ENCODE assay signal across 39 cellular contexts in the genomic region with DNA sequence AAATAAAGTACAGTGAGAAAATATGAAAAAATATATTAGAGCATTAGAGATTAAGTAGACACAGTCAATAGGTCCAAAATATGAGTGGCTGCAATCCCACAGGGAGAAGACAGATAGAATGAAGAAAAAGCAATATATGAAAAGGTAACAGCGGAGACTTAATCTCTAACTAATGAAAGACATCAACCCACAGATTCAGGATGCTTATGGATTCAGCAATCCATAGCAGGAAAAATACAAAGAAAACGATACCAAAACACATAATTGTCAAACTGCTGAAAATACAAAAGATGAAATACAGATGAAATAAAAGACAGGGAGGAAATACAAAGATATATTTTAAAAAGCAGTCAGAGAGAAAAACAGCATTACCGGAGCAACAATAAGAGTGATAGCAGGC. TPM values are rescaled to one million over a fixed set of nuclear protein-coding genes. Genes with fewer than 3 reads are reported as not detected.
"Had no signal": no experiment of that assay in that cellular context is flagged by ENCODE, and none has a peak within 500 bp of the region (broad histone marks: within the 10 kb centered on the region; RNA-seq: fewer than 3 reads in every experiment).

No MANE protein-coding gene starts in this region.

- DNase-seq: activated effector memory CD4-positive, alpha-beta T cell treated with anti-CD3 and anti-CD28 coated beads, Interleukin-2, amount 50 U/mL, for 16 hours; activated effector memory CD4-positive, alpha-beta T cell treated with Interleukin-2 at 50 U/mL for 16 hours; activated gamma-delta T cell; activated gamma-delta T cell treated with Interleukin-2 at 50 U/mL for 16 hours; activated naive CD4-positive, alpha-beta T cell; activated naive CD4-positive, alpha-beta T cell treated with anti-CD3 and anti-CD28 coated beads for 36 hours; activated naive CD4-positive, alpha-beta T cell treated with anti-CD3 and anti-CD28 coated beads, Interleukin-2, amount 10 ng/mL, durations not matched to agents 7 days and 5 days; activated naive CD4-positive, alpha-beta T cell treated with anti-CD3 and anti-CD28 coated beads, Interleukin-2, amount 50 U/mL, for 16 hours; activated naive CD4-positive, alpha-beta T cell treated with Interleukin-2 at 50 U/mL for 16 hours; activated naive CD8-positive, alpha-beta T cell treated with anti-CD3 and anti-CD28 coated beads for 36 hours; activated naive CD8-positive, alpha-beta T cell treated with anti-CD3 and anti-CD28 coated beads, Interleukin-2, amount 10 ng/mL, durations not matched to agents 7 days and 5 days; activated naive CD8-positive, alpha-beta T cell treated with anti-CD3 and anti-CD28 coated beads, Interleukin-2, amount 50 U/mL, for 24 hours; activated T-cell treated with anti-CD3 and anti-CD28 coated beads, Interleukin-2, amount 50 U/mL, for 24 hours; activated T-cell treated with anti-CD3 and anti-CD28 coated beads, Interleukin-2, amount 50 U/mL, for 4 hours; activated T-cell treated with anti-CD3 and anti-CD28 coated beads, Interleukin-2, amount 50 U/mL, for 48 hours; activated T-cell treated with anti-CD3 and anti-CD28 coated beads, Interleukin-2, amount 50 U/mL, for 72 hours; adrenal gland; amniotic stem cell; amygdala; anterior cingulate cortex; aorta; body of pancreas; brain microvascular endothelial cell; caudate nucleus; central memory CD4-positive, alpha-beta T cell; cerebellar nuclear complex had no signal

- H3K4me3 ChIP-seq: adrenal gland, ascending aorta, body of pancreas, breast epithelium, cardiac muscle cell had no signal

- H3K4me3 Mint-ChIP-seq: activated naive CD4-positive, alpha-beta T cell treated with anti-CD3 and anti-CD28 coated beads for 36 hours; activated naive CD4-positive, alpha-beta T cell treated with anti-CD3 and anti-CD28 coated beads, Interleukin-2, amount 10 ng/mL, durations not matched to agents 7 days and 5 days; activated naive CD4-positive, alpha-beta T cell treated with anti-CD3 and anti-CD28 coated beads, Interleukin-2, amount 50 U/mL, for 24 hours; activated naive CD8-positive, alpha-beta T cell; activated naive CD8-positive, alpha-beta T cell treated with anti-CD3 and anti-CD28 coated beads for 36 hours; activated naive CD8-positive, alpha-beta T cell treated with anti-CD3 and anti-CD28 coated beads, Interleukin-2, amount 10 ng/mL, durations not matched to agents 7 days and 5 days; activated naive CD8-positive, alpha-beta T cell treated with anti-CD3 and anti-CD28 coated beads, Interleukin-2, amount 50 U/mL, for 24 hours; activated T-cell treated with anti-CD3 and anti-CD28 coated beads, Interleukin-2, amount 50 U/mL, for 24 hours; activated T-cell treated with anti-CD3 and anti-CD28 coated beads, Interleukin-2, amount 50 U/mL, for 4 hours; activated T-cell treated with anti-CD3 and anti-CD28 coated beads, Interleukin-2, amount 50 U/mL, for 72 hours; activated T-helper 1 cell treated with anti-CD3 and anti-CD28 coated beads, Interleukin-12 subunit alpha, Interleukin-12 subunit beta, Interleukin-2, Interleukin-4 antibody, amounts not matched to agents 30 ng/mL and 10 ng/mL and 1 ng/mL, durations not matched to agents 14 hours and 24 hours and 36 hours; activated T-helper 17 cell treated with anti-CD3 and anti-CD28 coated beads, Interleukin-2, amount 50 U/mL, for 72 hours; brain; central memory CD8-positive, alpha-beta T cell had no signal

- H3K9me3 ChIP-seq: adrenal gland, breast epithelium had no signal

- H3K27ac ChIP-seq: adrenal gland, ascending aorta, body of pancreas, brain microvascular endothelial cell, breast epithelium had no signal

- H3K27ac Mint-ChIP-seq: activated naive CD4-positive, alpha-beta T cell treated with anti-CD3 and anti-CD28 coated beads for 36 hours; activated naive CD4-positive, alpha-beta T cell treated with anti-CD3 and anti-CD28 coated beads, Interleukin-2, amount 10 ng/mL, durations not matched to agents 7 days and 5 days; activated naive CD4-positive, alpha-beta T cell treated with anti-CD3 and anti-CD28 coated beads, Interleukin-2, amount 50 U/mL, for 24 hours; activated naive CD4-positive, alpha-beta T cell treated with anti-CD3 and anti-CD28 coated beads, Interleukin-2, amount 50 U/mL, for 72 hours; activated naive CD8-positive, alpha-beta T cell; activated naive CD8-positive, alpha-beta T cell treated with anti-CD3 and anti-CD28 coated beads for 36 hours; activated naive CD8-positive, alpha-beta T cell treated with anti-CD3 and anti-CD28 coated beads, Interleukin-2, amount 10 ng/mL, durations not matched to agents 7 days and 5 days; activated naive CD8-positive, alpha-beta T cell treated with anti-CD3 and anti-CD28 coated beads, Interleukin-2, amount 50 U/mL, for 24 hours; activated T-cell treated with anti-CD3 and anti-CD28 coated beads, Interleukin-2, amount 50 U/mL, for 24 hours; activated T-cell treated with anti-CD3 and anti-CD28 coated beads, Interleukin-2, amount 50 U/mL, for 72 hours; activated T-helper 1 cell treated with anti-CD3 and anti-CD28 coated beads, Interleukin-12 subunit alpha, Interleukin-12 subunit beta, Interleukin-2, Interleukin-4 antibody, amounts not matched to agents 30 ng/mL and 10 ng/mL and 1 ng/mL, durations not matched to agents 14 hours and 24 hours and 36 hours; activated T-helper 17 cell treated with anti-CD3 and anti-CD28 coated beads, Interleukin-2, amount 50 U/mL, for 72 hours; activated T-helper 2 cell treated with anti-CD3 and anti-CD28 coated beads, Interferon-gamma antibody, Interleukin-2, Interleukin-4, amounts not matched to agents 10 μg/mL and 5 μg/mL and 100 μg/mL, durations not matched to agents 14 hours and 24 hours and 36 hours; brain had no signal

- H3K9me3 Mint-ChIP-seq: activated naive CD4-positive, alpha-beta T cell treated with anti-CD3 and anti-CD28 coated beads, Interleukin-2, amount 10 ng/mL, durations not matched to agents 7 days and 5 days had no signal

- H3K4me1 Mint-ChIP-seq: activated naive CD4-positive, alpha-beta T cell treated with anti-CD3 and anti-CD28 coated beads, Interleukin-2, amount 10 ng/mL, durations not matched to agents 7 days and 5 days; activated naive CD4-positive, alpha-beta T cell treated with anti-CD3 and anti-CD28 coated beads, Interleukin-2, amount 50 U/mL, for 24 hours; activated naive CD8-positive, alpha-beta T cell treated with anti-CD3 and anti-CD28 coated beads for 36 hours; activated naive CD8-positive, alpha-beta T cell treated with anti-CD3 and anti-CD28 coated beads, Interleukin-2, amount 10 ng/mL, durations not matched to agents 7 days and 5 days; activated naive CD8-positive, alpha-beta T cell treated with anti-CD3 and anti-CD28 coated beads, Interleukin-2, amount 50 U/mL, for 24 hours; brain; central memory CD8-positive, alpha-beta T cell had no signal

- H3K4me1 ChIP-seq: adrenal gland, ascending aorta, body of pancreas, breast epithelium had no signal

- H3K36me3 ChIP-seq: adrenal gland, ascending aorta, brain microvascular endothelial cell, breast epithelium had no signal

- H3K36me3 Mint-ChIP-seq: activated naive CD4-positive, alpha-beta T cell treated with anti-CD3 and anti-CD28 coated beads, Interleukin-2, amount 10 ng/mL, durations not matched to agents 7 days and 5 days had no signal

- FAIRE-seq: astrocyte, bronchial epithelial cell had no signal

- H3K27me3 Mint-ChIP-seq: activated naive CD4-positive, alpha-beta T cell treated with anti-CD3 and anti-CD28 coated beads, Interleukin-2, amount 10 ng/mL, durations not matched to agents 7 days and 5 days; activated naive CD4-positive, alpha-beta T cell treated with anti-CD3 and anti-CD28 coated beads, Interleukin-2, amount 50 U/mL, for 24 hours; activated naive CD8-positive, alpha-beta T cell; activated naive CD8-positive, alpha-beta T cell treated with anti-CD3 and anti-CD28 coated beads for 36 hours; activated naive CD8-positive, alpha-beta T cell treated with anti-CD3 and anti-CD28 coated beads, Interleukin-2, amount 10 ng/mL, durations not matched to agents 7 days and 5 days; activated naive CD8-positive, alpha-beta T cell treated with anti-CD3 and anti-CD28 coated beads, Interleukin-2, amount 50 U/mL, for 24 hours; activated T-cell treated with anti-CD3 and anti-CD28 coated beads, Interleukin-2, amount 50 U/mL, for 24 hours; activated T-helper 17 cell treated with anti-CD3 and anti-CD28 coated beads, Interleukin-2, amount 50 U/mL, for 72 hours; brain; central memory CD8-positive, alpha-beta T cell had no signal

- H3K27me3 ChIP-seq: adrenal gland, ascending aorta, body of pancreas, brain microvascular endothelial cell, breast epithelium, cardiac muscle cell had no signal

RNA-seq across cellular contexts. Expression of a gene that starts 56.7 kb away (rescaled TPM):
- total RNA-seq: ascending aorta had no signal
